9 cellular contexts compared by ENCODE assay signal in the genomic region with DNA sequence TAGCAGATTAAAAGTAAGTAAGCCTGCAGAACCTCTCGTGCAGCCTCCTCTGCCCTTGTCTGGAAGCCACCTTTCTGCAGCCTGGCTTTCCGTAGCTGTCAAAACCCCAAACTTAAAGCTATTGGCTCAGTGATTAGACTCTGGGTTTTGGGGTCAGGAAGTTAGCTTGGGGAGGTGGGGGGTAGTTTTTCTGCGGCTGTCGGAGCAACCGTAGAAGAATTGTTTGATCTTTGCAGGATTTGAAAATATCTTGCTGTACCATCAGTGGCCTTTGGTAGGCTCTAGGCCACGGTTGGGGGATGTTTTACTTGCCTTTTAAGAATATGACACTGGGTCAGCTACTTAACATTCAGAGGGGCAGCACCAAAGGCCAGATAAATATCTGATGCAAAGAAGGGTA.
DNase-seq lines count a peak whose midpoint lies in the region; ATAC-seq and TF ChIP-seq lines count a peak whose summit lies in the region.
"Had no signal": no experiment of that assay in that cellular context is flagged by ENCODE, and none has a peak within 500 bp of the region (broad histone marks: within the 10 kb centered on the region; RNA-seq: fewer than 3 reads in every experiment).

No MANE protein-coding gene starts in this region.

- ATAC-seq in activated T-helper 17 cell treated with anti-CD3 and anti-CD28 coated beads, Interleukin-2, amount 50 U/mL, for 72 hours (replicated peaks), result peak; percentile 73

- no peaks in the 10 kb centered on the region for H3K9me3 ChIP-seq in esophagus squamous epithelium
- H3K9me3 ChIP-seq: heart left ventricle had no signal

- H3K4me1 Mint-ChIP-seq in activated T-helper 17 cell treated with anti-CD3 and anti-CD28 coated beads, Interleukin-2, amount 50 U/mL, for 72 hours, result peaks cover 44% of the 10 kb centered on the region

- no peaks in the 10 kb centered on the region for H3K27me3 ChIP-seq in esophagus squamous epithelium

- DNase-seq in GM12865 (ENCODE audit: low read depth) (peak; percentile 29), T-helper 9 cell (peak; percentile 60), GDM1 (lab: John Stamatoyannopoulos, UW) (no peak), esophagus squamous epithelium (lab: John Stamatoyannopoulos, UW) (no peak), hypothalamus (lab: John Stamatoyannopoulos, UW) (no peak), HT-29 (ENCODE audit: low spot score) (no peak)
- DNase-seq in stimulated activated CD4-positive, alpha-beta T cell treated with anti-CD3 and anti-CD28 coated beads, Interleukin-2, amount 100 ng/mL, for 24 hours, result peak; percentile 44 to 45
- DNase-seq: heart left ventricle had no signal

- H3K4me1 ChIP-seq in esophagus squamous epithelium, result peaks cover 12 to 48% (median 22%) of the 10 kb centered on the region in 3 donors

- intact Hi-C loops in esophagus squamous epithelium (cut with DNase I), result no loop called here

- no peaks in the 10 kb centered on the region for H3K36me3 ChIP-seq in esophagus squamous epithelium
- H3K36me3 ChIP-seq: heart left ventricle had no signal

- no peaks in the 10 kb centered on the region for H3K36me3 Mint-ChIP-seq in activated T-helper 17 cell treated with anti-CD3 and anti-CD28 coated beads, Interleukin-2, amount 50 U/mL, for 72 hours (ENCODE audit: low read depth)

- TF ChIP-seq CTCF in GM12865 (IDR thresholded peaks at IDR 0.05; ENCODE audit: insufficient read depth, low read depth, low read length, missing control alignments), result no peak
- TF ChIP-seq CTCF in esophagus squamous epithelium (IDR thresholded peaks at IDR 0.05), result no peak

- peak overlapping the region; percentile 80 for H3K4me3 Mint-ChIP-seq in activated T-helper 17 cell treated with anti-CD3 and anti-CD28 coated beads, Interleukin-2, amount 50 U/mL, for 72 hours

- H3K4me3 ChIP-seq in GM12865 (ENCODE audit: low read depth, low read length), result no peak overlapping the region
- H3K4me3 ChIP-seq in esophagus squamous epithelium, result no peak overlapping the region
- H3K4me3 ChIP-seq: heart left ventricle had no signal

- H3K27ac Mint-ChIP-seq in activated T-helper 17 cell treated with anti-CD3 and anti-CD28 coated beads, Interleukin-2, amount 50 U/mL, for 72 hours, result peak overlapping the region; percentile 89

- no peak overlapping the region for H3K27ac ChIP-seq in esophagus squamous epithelium

- H3K27me3 Mint-ChIP-seq in activated T-helper 17 cell treated with anti-CD3 and anti-CD28 coated beads, Interleukin-2, amount 50 U/mL, for 72 hours, result no peaks in the 10 kb centered on the region

- peak in 1 of 4 donors; percentile 35 for TF ChIP-seq POLR2A in esophagus squamous epithelium (IDR thresholded peaks at IDR 0.05)

- WGBS in esophagus squamous epithelium, 2 donors, result 65 to 75% methylated on average over 6 of the region's 6 CpGs

- peaks cover 5% of the 10 kb centered on the region for H3K9me3 Mint-ChIP-seq in activated T-helper 17 cell treated with anti-CD3 and anti-CD28 coated beads, Interleukin-2, amount 50 U/mL, for 72 hours

Comparison
In these comparisons a context has a peak if more than half of its experiments do, and no peak if none do; other contexts are left out.
1. DNase-seq: peak in GM12865 (single experiment), T-helper 9 cell (single experiment) and stimulated activated CD4-positive, alpha-beta T cell treated with anti-CD3 and anti-CD28 coated beads, Interleukin-2, amount 100 ng/mL, for 24 hours (2 of 2); none in GDM1 (single experiment), esophagus squamous epithelium (single experiment), hypothalamus (0 of 51) and HT-29 (single experiment).